Comparison of ENCODE assay signal across 1 cellular context in the genomic region with DNA sequence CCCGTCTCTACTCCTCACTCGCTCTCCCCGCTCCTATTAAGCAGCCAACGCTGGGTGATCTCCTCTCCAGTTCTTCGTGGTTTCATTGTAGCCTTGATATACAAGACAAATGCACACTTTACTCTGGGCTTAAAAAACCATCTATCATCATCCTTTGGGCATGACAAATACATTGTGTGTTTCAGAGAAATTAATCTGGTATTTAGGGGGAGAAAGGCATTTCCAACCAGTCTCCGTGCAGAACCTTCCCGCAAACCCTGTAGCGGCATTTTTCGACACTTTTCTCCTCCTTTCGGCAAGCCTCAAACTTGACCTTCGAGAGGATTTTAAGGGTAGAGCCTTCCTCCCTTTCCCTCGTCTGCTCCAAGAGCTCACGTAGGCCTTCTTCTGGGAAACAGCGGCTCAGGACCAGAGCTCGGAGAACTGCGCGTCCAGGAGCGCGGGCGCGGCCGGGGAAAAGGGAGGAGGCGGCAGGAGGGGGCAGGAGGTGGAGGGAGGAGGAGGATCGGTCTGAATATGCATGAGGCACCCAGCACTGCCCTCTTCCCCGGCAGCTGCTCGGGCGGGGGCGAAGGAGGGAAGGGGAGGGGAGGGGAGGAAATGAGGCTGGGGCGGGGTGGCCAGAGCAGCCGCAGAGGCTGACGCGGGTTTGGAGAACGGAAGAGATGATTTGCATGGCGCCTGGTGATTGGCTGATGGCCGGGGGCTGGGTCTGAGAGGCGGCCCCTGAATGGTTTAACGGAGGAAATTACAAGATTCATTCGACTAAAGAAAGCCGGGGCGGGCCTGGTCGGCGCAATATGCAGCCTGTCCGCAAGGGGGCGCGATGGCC.
A peak's percentile ranks its signal among the peaks of the same experiment; 100 is the strongest.
TF ChIP-seq lines count a peak whose summit lies in the region.

No MANE protein-coding gene starts in this region.

TF ChIP-seq in HepG2, 621 proteins besides CTCF, POLR2A, EP300 and RAD21 (continued from another document and continues in another):
- TF ChIP-seq, protein P1, sequence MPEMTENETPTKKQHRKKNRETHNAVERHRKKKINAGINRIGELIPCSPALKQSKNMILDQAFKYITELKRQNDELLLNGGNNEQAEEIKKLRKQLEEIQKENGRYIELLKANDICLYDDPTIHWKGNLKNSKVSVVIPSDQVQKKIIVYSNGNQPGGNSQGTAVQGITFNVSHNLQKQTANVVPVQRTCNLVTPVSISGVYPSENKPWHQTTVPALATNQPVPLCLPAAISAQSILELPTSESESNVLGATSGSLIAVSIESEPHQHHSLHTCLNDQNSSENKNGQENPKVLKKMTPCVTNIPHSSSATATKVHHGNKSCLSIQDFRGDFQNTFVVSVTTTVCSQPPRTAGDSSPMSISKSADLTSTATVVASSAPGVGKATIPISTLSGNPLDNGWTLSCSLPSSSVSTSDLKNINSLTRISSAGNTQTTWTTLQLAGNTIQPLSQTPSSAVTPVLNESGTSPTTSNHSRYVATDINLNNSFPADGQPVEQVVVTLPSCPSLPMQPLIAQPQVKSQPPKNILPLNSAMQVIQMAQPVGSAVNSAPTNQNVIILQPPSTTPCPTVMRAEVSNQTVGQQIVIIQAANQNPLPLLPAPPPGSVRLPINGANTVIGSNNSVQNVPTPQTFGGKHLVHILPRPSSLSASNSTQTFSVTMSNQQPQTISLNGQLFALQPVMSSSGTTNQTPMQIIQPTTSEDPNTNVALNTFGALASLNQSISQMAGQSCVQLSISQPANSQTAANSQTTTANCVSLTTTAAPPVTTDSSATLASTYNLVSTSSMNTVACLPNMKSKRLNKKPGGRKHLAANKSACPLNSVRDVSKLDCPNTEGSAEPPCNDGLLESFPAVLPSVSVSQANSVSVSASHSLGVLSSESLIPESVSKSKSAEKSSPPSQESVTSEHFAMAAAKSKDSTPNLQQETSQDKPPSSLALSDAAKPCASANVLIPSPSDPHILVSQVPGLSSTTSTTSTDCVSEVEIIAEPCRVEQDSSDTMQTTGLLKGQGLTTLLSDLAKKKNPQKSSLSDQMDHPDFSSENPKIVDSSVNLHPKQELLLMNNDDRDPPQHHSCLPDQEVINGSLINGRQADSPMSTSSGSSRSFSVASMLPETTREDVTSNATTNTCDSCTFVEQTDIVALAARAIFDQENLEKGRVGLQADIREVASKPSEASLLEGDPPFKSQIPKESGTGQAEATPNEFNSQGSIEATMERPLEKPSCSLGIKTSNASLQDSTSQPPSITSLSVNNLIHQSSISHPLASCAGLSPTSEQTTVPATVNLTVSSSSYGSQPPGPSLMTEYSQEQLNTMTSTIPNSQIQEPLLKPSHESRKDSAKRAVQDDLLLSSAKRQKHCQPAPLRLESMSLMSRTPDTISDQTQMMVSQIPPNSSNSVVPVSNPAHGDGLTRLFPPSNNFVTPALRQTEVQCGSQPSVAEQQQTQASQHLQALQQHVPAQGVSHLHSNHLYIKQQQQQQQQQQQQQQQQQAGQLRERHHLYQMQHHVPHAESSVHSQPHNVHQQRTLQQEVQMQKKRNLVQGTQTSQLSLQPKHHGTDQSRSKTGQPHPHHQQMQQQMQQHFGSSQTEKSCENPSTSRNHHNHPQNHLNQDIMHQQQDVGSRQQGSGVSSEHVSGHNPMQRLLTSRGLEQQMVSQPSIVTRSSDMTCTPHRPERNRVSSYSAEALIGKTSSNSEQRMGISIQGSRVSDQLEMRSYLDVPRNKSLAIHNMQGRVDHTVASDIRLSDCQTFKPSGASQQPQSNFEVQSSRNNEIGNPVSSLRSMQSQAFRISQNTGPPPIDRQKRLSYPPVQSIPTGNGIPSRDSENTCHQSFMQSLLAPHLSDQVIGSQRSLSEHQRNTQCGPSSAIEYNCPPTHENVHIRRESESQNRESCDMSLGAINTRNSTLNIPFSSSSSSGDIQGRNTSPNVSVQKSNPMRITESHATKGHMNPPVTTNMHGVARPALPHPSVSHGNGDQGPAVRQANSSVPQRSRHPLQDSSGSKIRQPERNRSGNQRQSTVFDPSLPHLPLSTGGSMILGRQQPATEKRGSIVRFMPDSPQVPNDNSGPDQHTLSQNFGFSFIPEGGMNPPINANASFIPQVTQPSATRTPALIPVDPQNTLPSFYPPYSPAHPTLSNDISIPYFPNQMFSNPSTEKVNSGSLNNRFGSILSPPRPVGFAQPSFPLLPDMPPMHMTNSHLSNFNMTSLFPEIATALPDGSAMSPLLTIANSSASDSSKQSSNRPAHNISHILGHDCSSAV (CRISPR knock-in tag; IDR thresholded peaks at IDR 0.05; ENCODE audit: borderline replicate concordance) = no peak
- TF ChIP-seq CENPX (CRISPR knock-in tag; IDR thresholded peaks at IDR 0.05) = no peak
- TF ChIP-seq NCOA5 (CRISPR knock-in tag; IDR thresholded peaks at IDR 0.05) = no peak
- peak; percentile 51; the same call in 1 of the 2 replicates for TF ChIP-seq ZNF615 (CRISPR knock-in tag; IDR thresholded peaks at IDR 0.05; ENCODE audit: borderline replicate concordance)
- TF ChIP-seq ZNF709 (CRISPR knock-in tag; IDR thresholded peaks at IDR 0.05) = peak; percentile 66; the same call in 1 of the 2 replicates
- no peak for TF ChIP-seq NFRKB (IDR thresholded peaks at IDR 0.05)
- no peak for TF ChIP-seq ZNF143 (CRISPR knock-in tag; IDR thresholded peaks at IDR 0.05)
- TF ChIP-seq BRCA1 (CRISPR knock-in tag; IDR thresholded peaks at IDR 0.05) = no peak
- no peak for TF ChIP-seq NR2F1 (CRISPR knock-in tag; IDR thresholded peaks at IDR 0.05)
- peak; percentile 69 for TF ChIP-seq ZMYM4 (CRISPR knock-in tag; IDR thresholded peaks at IDR 0.05)
- TF ChIP-seq, protein P2, sequence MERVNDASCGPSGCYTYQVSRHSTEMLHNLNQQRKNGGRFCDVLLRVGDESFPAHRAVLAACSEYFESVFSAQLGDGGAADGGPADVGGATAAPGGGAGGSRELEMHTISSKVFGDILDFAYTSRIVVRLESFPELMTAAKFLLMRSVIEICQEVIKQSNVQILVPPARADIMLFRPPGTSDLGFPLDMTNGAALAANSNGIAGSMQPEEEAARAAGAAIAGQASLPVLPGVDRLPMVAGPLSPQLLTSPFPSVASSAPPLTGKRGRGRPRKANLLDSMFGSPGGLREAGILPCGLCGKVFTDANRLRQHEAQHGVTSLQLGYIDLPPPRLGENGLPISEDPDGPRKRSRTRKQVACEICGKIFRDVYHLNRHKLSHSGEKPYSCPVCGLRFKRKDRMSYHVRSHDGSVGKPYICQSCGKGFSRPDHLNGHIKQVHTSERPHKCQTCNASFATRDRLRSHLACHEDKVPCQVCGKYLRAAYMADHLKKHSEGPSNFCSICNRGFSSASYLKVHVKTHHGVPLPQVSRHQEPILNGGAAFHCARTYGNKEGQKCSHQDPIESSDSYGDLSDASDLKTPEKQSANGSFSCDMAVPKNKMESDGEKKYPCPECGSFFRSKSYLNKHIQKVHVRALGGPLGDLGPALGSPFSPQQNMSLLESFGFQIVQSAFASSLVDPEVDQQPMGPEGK (CRISPR knock-in tag; IDR thresholded peaks at IDR 0.05) = peak; percentile 44; the same call in 1 of the 2 replicates
- no peak for TF ChIP-seq ZNF777 (CRISPR knock-in tag; IDR thresholded peaks at IDR 0.05)
- TF ChIP-seq ZNF431 (CRISPR knock-in tag; IDR thresholded peaks at IDR 0.05; ENCODE audit: borderline replicate concordance, low read depth) = no peak
- no peak for TF ChIP-seq NCOA1 (CRISPR knock-in tag; IDR thresholded peaks at IDR 0.05)
- 0 out of 2 replicates have a peak, but pooled peaks have one; percentile 22 for TF ChIP-seq IRF2 (CRISPR knock-in tag; IDR thresholded peaks at IDR 0.05)
- no peak for TF ChIP-seq NR1H2 (CRISPR knock-in tag; IDR thresholded peaks at IDR 0.05; ENCODE audit: borderline replicate concordance, low read depth)
- TF ChIP-seq PRMT3 (CRISPR knock-in tag; IDR thresholded peaks at IDR 0.05; ENCODE audit: borderline replicate concordance, low read depth) = no peak
- TF ChIP-seq, protein P3, sequence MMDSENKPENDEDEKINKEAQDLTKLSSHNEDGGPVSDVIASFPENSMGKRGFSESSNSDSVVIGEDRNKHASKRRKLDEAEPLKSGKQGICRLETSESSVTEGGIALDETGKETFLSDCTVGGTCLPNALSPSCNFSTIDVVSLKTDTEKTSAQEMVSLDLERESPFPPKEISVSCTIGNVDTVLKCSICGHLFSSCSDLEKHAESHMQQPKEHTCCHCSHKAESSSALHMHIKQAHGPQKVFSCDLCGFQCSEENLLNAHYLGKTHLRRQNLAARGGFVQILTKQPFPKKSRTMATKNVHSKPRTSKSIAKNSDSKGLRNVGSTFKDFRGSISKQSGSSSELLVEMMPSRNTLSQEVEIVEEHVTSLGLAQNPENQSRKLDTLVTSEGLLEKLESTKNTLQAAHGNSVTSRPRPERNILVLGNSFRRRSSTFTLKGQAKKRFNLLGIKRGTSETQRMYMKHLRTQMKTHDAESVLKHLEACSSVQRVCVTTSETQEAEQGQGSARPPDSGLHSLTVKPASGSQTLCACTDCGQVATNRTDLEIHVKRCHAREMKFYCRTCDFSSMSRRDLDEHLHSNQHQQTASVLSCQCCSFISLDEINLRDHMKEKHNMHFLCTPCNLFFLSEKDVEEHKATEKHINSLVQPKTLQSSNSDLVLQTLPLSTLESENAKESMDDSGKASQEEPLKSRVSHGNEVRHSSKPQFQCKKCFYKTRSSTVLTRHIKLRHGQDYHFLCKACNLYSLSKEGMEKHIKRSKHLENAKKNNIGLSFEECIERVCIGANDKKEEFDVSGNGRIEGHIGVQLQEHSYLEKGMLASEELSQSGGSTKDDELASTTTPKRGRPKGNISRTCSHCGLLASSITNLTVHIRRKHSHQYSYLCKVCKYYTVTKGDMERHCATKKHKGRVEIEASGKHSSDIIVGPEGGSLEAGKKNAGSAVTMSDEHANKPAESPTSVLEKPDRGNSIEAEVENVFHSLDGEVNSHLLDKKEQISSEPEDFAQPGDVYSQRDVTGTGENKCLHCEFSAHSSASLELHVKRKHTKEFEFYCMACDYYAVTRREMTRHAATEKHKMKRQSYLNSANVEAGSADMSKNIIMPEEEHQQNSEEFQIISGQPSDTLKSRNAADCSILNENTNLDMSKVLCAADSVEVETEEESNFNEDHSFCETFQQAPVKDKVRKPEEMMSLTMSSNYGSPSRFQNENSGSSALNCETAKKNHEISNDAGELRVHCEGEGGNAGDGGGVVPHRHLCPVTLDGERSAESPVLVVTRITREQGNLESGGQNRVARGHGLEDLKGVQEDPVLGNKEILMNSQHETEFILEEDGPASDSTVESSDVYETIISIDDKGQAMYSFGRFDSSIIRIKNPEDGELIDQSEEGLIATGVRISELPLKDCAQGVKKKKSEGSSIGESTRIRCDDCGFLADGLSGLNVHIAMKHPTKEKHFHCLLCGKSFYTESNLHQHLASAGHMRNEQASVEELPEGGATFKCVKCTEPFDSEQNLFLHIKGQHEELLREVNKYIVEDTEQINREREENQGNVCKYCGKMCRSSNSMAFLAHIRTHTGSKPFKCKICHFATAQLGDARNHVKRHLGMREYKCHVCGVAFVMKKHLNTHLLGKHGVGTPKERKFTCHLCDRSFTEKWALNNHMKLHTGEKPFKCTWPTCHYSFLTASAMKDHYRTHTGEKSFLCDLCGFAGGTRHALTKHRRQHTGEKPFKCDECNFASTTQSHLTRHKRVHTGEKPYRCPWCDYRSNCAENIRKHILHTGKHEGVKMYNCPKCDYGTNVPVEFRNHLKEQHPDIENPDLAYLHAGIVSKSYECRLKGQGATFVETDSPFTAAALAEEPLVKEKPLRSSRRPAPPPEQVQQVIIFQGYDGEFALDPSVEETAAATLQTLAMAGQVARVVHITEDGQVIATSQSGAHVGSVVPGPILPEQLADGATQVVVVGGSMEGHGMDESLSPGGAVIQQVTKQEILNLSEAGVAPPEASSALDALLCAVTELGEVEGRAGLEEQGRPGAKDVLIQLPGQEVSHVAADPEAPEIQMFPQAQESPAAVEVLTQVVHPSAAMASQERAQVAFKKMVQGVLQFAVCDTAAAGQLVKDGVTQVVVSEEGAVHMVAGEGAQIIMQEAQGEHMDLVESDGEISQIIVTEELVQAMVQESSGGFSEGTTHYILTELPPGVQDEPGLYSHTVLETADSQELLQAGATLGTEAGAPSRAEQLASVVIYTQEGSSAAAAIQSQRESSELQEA (CRISPR knock-in tag; IDR thresholded peaks at IDR 0.05; ENCODE audit: not compliant biosample characterization) = no peak
- no peak for TF ChIP-seq ESRRA (CRISPR knock-in tag; IDR thresholded peaks at IDR 0.05; ENCODE audit: low read depth)
- TF ChIP-seq ZNF737 (CRISPR knock-in tag; IDR thresholded peaks at IDR 0.05; ENCODE audit: borderline replicate concordance) = no peak
- TF ChIP-seq, protein P4, sequence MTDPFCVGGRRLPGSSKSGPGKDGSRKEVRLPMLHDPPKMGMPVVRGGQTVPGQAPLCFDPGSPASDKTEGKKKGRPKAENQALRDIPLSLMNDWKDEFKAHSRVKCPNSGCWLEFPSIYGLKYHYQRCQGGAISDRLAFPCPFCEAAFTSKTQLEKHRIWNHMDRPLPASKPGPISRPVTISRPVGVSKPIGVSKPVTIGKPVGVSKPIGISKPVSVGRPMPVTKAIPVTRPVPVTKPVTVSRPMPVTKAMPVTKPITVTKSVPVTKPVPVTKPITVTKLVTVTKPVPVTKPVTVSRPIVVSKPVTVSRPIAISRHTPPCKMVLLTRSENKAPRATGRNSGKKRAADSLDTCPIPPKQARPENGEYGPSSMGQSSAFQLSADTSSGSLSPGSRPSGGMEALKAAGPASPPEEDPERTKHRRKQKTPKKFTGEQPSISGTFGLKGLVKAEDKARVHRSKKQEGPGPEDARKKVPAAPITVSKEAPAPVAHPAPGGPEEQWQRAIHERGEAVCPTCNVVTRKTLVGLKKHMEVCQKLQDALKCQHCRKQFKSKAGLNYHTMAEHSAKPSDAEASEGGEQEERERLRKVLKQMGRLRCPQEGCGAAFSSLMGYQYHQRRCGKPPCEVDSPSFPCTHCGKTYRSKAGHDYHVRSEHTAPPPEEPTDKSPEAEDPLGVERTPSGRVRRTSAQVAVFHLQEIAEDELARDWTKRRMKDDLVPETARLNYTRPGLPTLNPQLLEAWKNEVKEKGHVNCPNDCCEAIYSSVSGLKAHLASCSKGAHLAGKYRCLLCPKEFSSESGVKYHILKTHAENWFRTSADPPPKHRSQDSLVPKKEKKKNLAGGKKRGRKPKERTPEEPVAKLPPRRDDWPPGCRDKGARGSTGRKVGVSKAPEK (CRISPR knock-in tag; IDR thresholded peaks at IDR 0.05; ENCODE audit: borderline replicate concordance) = 0 out of 2 replicates have a peak, but pooled peaks have one; percentile 81
- TF ChIP-seq SATB2 (CRISPR knock-in tag; IDR thresholded peaks at IDR 0.05) = no peak
- TF ChIP-seq RAD51 (IDR thresholded peaks at IDR 0.05; ENCODE audit: borderline replicate concordance) = no peak
- TF ChIP-seq ZSCAN31 (CRISPR knock-in tag; IDR thresholded peaks at IDR 0.05; ENCODE audit: low read depth) = no peak
- TF ChIP-seq CCAR2 (optimal IDR thresholded peaks at IDR 0.05; ENCODE audit: low read depth, low read length) = no peak
- TF ChIP-seq TBP (CRISPR knock-in tag; IDR thresholded peaks at IDR 0.05) = no peak
- TF ChIP-seq TSC22D2 (CRISPR knock-in tag; IDR thresholded peaks at IDR 0.05; ENCODE audit: borderline replicate concordance) = no peak
- no peak for TF ChIP-seq GATAD2A (CRISPR knock-in tag; IDR thresholded peaks at IDR 0.05)
